In genomic region chr2:3379647-3380534, GRCh38 we compare ENCODE assay signal across 8 cellular contexts. TPM values are rescaled to one million over a fixed set of nuclear protein-coding genes. Genes with fewer than 3 reads are reported as not detected.
DNase-seq lines count a peak whose midpoint lies in the region; ATAC-seq, FAIRE-seq and TF ChIP-seq lines count a peak whose summit lies in the region.

Gene TRAPPC12 (plus strand): TSS chr2:3379694. CDS start chr2:3387624, 7,930 bp downstream.

- H3K27ac ChIP-seq in SJCRH30: peak within 1 kb of the TSS; percentile 56
- peak within 1 kb of the TSS; percentile 92 for H3K27ac ChIP-seq in neutrophil

- no peak for TF ChIP-seq CTCF in neutrophil (IDR thresholded peaks at IDR 0.05)

- peak; percentile 74 for ATAC-seq in GM21825 (IDR thresholded peaks at IDR 0.05; ENCODE audit: unreplicated experiment)

- no peaks in the 10 kb centered on the region for H3K27me3 ChIP-seq in SJCRH30
- no peaks in the 10 kb centered on the region for H3K27me3 ChIP-seq in neutrophil

- H3K4me3 ChIP-seq in SJCRH30 (peak within 1 kb of the TSS; percentile 81), neutrophil (ENCODE audit: low read depth in 1 of 2, low read length in 1 of 2) (peak within 1 kb of the TSS; percentile 88 to 92)

- DNase-seq in G401 (ENCODE audit: low spot score) (peak; percentile 93), Kasumi-1 (lab: John Stamatoyannopoulos, UW) (peak; percentile 87 to 92), SJCRH30 (peak; percentile 91 to 94), frontal cortex (ENCODE audit: low spot score in 2 of 2) (peak; percentile 80 to 81), superior temporal gyrus (ENCODE audit: extremely low spot score) (peak; percentile 94)
- DNase-seq in activated naive CD4-positive, alpha-beta T cell (lab: John Stamatoyannopoulos, UW): peak; percentile 79 to 92 (median 88)

- FAIRE-seq in frontal cortex (lab: Jason Lieb, UNC): no peak

- H3K36me3 ChIP-seq in SJCRH30 (peaks cover 18% of the 10 kb centered on the region; the same call in 1 of the 2 replicates), neutrophil (peaks cover 10% of the 10 kb centered on the region)

- in situ Hi-C loops in G401 (cut with HindIII; ENCODE audit: low sequenced_read_pairs): no loop called here

- H3K9me3 ChIP-seq in SJCRH30 (replicated peaks): no peaks in the 10 kb centered on the region
- no peaks in the 10 kb centered on the region for H3K9me3 ChIP-seq in neutrophil

- 0 out of 2 replicates have a peak, but pooled peaks cover 3% of the 10 kb centered on the region for H3K4me1 ChIP-seq in SJCRH30
- peaks cover 36 to 41% of the 10 kb centered on the region in 2 experiments for H3K4me1 ChIP-seq in neutrophil (ENCODE audit: control insufficient read depth in 1 of 2, insufficient read depth in 1 of 2, low read depth in 1 of 2, low read length in 1 of 2)

RNA-seq across cellular contexts. Expression of gene TRAPPC12, which starts in this region (rescaled TPM):
- 42.2 and 54.2 TPM in 2 replicates for total RNA-seq in G401 (2014; rRNA removed; shearing (Covaris generic))
- total RNA-seq in SJCRH30 (2014; rRNA removed; shearing (Covaris generic)): 47.5 and 52.9 TPM in 2 replicates
- 55.8 TPM for total RNA-seq in frontal cortex

Comparison
In these comparisons a context has a peak if more than half of its experiments do, and no peak if none do; other contexts are left out.
1. Peak in every context shown above with its lines: DNase-seq, ATAC-seq, H3K4me3 ChIP-seq and H3K27ac ChIP-seq.